In the genomic region with DNA sequence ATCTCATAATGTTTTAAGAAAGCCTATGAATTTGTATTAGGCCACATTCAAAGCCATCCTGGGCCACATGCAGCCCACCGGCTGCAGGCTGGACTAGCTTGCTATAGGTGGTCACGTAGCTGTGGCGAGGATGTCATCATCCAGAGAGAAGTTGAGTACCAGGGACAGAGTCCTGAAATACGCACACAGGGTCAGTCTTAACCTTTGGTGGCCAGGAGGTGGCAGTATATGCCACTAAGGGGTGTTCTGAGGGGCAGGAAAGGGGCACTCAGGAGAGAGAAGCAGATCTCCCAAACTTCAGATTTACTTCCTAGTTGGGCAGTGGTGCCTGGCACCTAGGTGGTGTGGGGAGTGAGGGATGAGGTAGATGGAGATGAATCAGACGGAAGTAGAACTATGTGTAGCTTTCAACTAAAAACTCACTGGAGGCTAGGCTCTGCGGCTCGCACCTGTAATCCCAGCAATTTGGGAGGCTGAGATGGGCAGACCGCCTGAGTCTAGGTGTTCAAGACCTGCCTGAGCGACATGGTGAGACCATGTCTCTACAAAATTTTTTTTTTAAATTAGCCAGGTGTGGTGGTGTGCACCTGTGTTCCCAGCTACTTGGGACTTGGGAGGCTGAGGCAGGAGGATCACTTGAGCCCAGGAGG, we compare ENCODE assay signal across 8 cellular contexts. TPM values are rescaled to one million over a fixed set of nuclear protein-coding genes. Genes with fewer than 3 reads are reported as not detected.
DNase-seq lines count a peak whose midpoint lies in the region; ATAC-seq and TF ChIP-seq lines count a peak whose summit lies in the region.

No MANE protein-coding gene starts in this region.

- H3K4me3 ChIP-seq in CD4-positive, alpha-beta memory T cell (ENCODE audit: low read length in 2 of 2): no peak overlapping the region
- H3K4me3 ChIP-seq in lung (no peak overlapping the region), thoracic aorta (no peak overlapping the region)

- H3K36me3 Mint-ChIP-seq in CD4-positive, alpha-beta memory T cell: no peaks in the 10 kb centered on the region
- H3K36me3 Mint-ChIP-seq in WTC11: no peaks in the 10 kb centered on the region

- no peaks in the 10 kb centered on the region for H3K9me3 ChIP-seq in CD4-positive, alpha-beta memory T cell (ENCODE audit: control insufficient read depth in 1 of 2, low read length in 2 of 2)
- H3K9me3 ChIP-seq in lung (ENCODE audit: control insufficient read depth in 2 of 2, insufficient read depth in 1 of 2, low read length in 1 of 2) (no peaks in the 10 kb centered on the region), thoracic aorta (no peaks in the 10 kb centered on the region)

- intact Hi-C loops in CD4-positive, alpha-beta memory T cell (cut with micrococcal nuclease): loop anchor here (1.0 kb wide), 1 partner anchor 36 kb away; no protein-coding TSS in a partner anchor

- WGBS in lung, 2 donors: 40% methylated on average over 9 of the region's 9 CpGs

- peak; percentile 75 for ATAC-seq in WTC11
- no peak for ATAC-seq in lung (ENCODE audit: insufficient read depth, low FRiP score)
- no peak for ATAC-seq in thoracic aorta (ENCODE audit: insufficient number of reproducible peaks, low FRiP score, low read depth)
- no peak for ATAC-seq in HG02970 (IDR thresholded peaks at IDR 0.05; ENCODE audit: low FRiP score, unreplicated experiment)

- H3K27me3 Mint-ChIP-seq in CD4-positive, alpha-beta memory T cell: peaks cover 22 to 25% of the 10 kb centered on the region in 2 donors
- peaks cover 28% of the 10 kb centered on the region for H3K27me3 Mint-ChIP-seq in WTC11 (ENCODE audit: low read depth)

- H3K4me1 Mint-ChIP-seq in CD4-positive, alpha-beta memory T cell: peaks cover 5 to 20% (median 7%) of the 10 kb centered on the region in 4 donors
- H3K4me1 Mint-ChIP-seq in WTC11: peaks cover 31% of the 10 kb centered on the region

- no peaks in the 10 kb centered on the region for H3K36me3 ChIP-seq in CD4-positive, alpha-beta memory T cell (ENCODE audit: insufficient read depth, low read length)
- no peaks in the 10 kb centered on the region for H3K36me3 ChIP-seq in lung (ENCODE audit: control insufficient read depth in 2 of 2, insufficient read depth in 2 of 2, low read length in 2 of 2)
- no peaks in the 10 kb centered on the region for H3K36me3 ChIP-seq in thoracic aorta

- H3K27ac Mint-ChIP-seq in CD4-positive, alpha-beta memory T cell: peak overlapping the region in 1 of 7 donors; percentile 41
- no peak overlapping the region for H3K27ac Mint-ChIP-seq in WTC11

- no peak overlapping the region for H3K27ac ChIP-seq in CD4-positive, alpha-beta memory T cell (ENCODE audit: low read depth, low read length)
- H3K27ac ChIP-seq in lung (ENCODE audit: low read depth in 1 of 2, low read length in 1 of 2): no peak overlapping the region
- no peak overlapping the region for H3K27ac ChIP-seq in thoracic aorta

- peak; percentile 62 for TF ChIP-seq CTCF in WTC11 (IDR thresholded peaks at IDR 0.05)
- TF ChIP-seq CTCF in lung (IDR thresholded peaks at IDR 0.05; ENCODE audit: control extremely low read depth, extremely low read depth): peak; percentile 74
- peak; percentile 69 for TF ChIP-seq CTCF in thoracic aorta (IDR thresholded peaks at IDR 0.05)

- no peaks in the 10 kb centered on the region for H3K9me3 Mint-ChIP-seq in CD4-positive, alpha-beta memory T cell
- H3K9me3 Mint-ChIP-seq in WTC11: no peaks in the 10 kb centered on the region

- CTCF ChIA-PET in CD4-positive, alpha-beta memory T cell (lab: Charles Lee; ENCODE audit: partially characterized antibody): interaction anchor here (0.7 to 11.5 kb wide), 25 partner anchors 9 to 227 kb away, joined by 3 to 208 read pairs (median 6); no protein-coding TSS in a partner anchor
- CTCF ChIA-PET in WTC11 (lab: Charles Lee): interaction anchor here (0.6 to 24.0 kb wide), 25 partner anchors 9 to 163 kb away, joined by 3 to 613 read pairs (median 6); partner anchors contain the start of genes CDK18 and KLHDC8A

- H3K27me3 ChIP-seq in CD4-positive, alpha-beta memory T cell (ENCODE audit: insufficient read depth, low read length): peaks cover 14% of the 10 kb centered on the region
- H3K27me3 ChIP-seq in lung (ENCODE audit: control insufficient read depth, insufficient read depth) (no peaks in the 10 kb centered on the region), thoracic aorta (replicated peaks; ENCODE audit: insufficient read depth) (no peaks in the 10 kb centered on the region)

- DNase-seq in CD4-positive, alpha-beta memory T cell: peak; percentile 21 to 46 (median 45)
- peak; percentile 72 for DNase-seq in H4 (ENCODE audit: low spot score)
- DNase-seq in NCI-H2196 treated with DMSO at 0.1 percent for 48 hours (lab: John Stamatoyannopoulos, UW; ENCODE audit: unreplicated experiment): peak; percentile 59
- peak; percentile 71 for DNase-seq in WTC11 (ENCODE audit: low spot score)
- peak; percentile 11 for DNase-seq in effector CD4-positive, alpha-beta T cell
- peak; percentile 52 for DNase-seq in lung (ENCODE audit: low spot score)
- no peak for DNase-seq in thoracic aorta (ENCODE audit: low spot score)

- H3K4me1 ChIP-seq in CD4-positive, alpha-beta memory T cell (ENCODE audit: insufficient read depth, low read length): peaks cover 4% of the 10 kb centered on the region
- H3K4me1 ChIP-seq in lung (ENCODE audit: control insufficient read depth in 2 of 2, insufficient read depth in 2 of 2, low read length in 2 of 2): peaks cover 0 to 9% of the 10 kb centered on the region in 2 donors
- peaks cover 10 to 14% of the 10 kb centered on the region in 2 donors for H3K4me1 ChIP-seq in thoracic aorta (ENCODE audit: control insufficient read depth in 1 of 2, low read depth in 2 of 2)

- POLR2A ChIA-PET in CD4-positive, alpha-beta memory T cell (lab: Charles Lee; ENCODE audit: partially characterized antibody): interaction anchor here (1.0 kb wide), 1 partner anchor 36 kb away, joined by 6 read pairs; no protein-coding TSS in a partner anchor
- POLR2A ChIA-PET in WTC11 (lab: Charles Lee): interaction anchor here (1.9 to 2.2 kb wide), 2 partner anchors 36 kb away, joined by 7 to 8 read pairs; no protein-coding TSS in a partner anchor

- H3K4me3 Mint-ChIP-seq in CD4-positive, alpha-beta memory T cell: no peak overlapping the region
- H3K4me3 Mint-ChIP-seq in WTC11: no peak overlapping the region

TF ChIP-seq in WTC11, 78 proteins besides CTCF, POLR2A, EP300 and RAD21 (continues in another document):
- TF ChIP-seq, protein P1, sequence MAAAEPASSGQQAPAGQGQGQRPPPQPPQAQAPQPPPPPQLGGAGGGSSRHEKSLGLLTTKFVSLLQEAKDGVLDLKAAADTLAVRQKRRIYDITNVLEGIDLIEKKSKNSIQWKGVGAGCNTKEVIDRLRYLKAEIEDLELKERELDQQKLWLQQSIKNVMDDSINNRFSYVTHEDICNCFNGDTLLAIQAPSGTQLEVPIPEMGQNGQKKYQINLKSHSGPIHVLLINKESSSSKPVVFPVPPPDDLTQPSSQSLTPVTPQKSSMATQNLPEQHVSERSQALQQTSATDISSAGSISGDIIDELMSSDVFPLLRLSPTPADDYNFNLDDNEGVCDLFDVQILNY (CRISPR knock-in tag; IDR thresholded peaks at IDR 0.05): no peak
- TF ChIP-seq NFE2L1 (CRISPR knock-in tag; IDR thresholded peaks at IDR 0.05) (no peak), OVOL2 (CRISPR knock-in tag; IDR thresholded peaks at IDR 0.05; ENCODE audit: borderline replicate concordance) (no peak), HMGA2 (CRISPR knock-in tag; IDR thresholded peaks at IDR 0.05) (no peak), ESRRA (CRISPR knock-in tag; IDR thresholded peaks at IDR 0.05; ENCODE audit: borderline replicate concordance) (no peak)
- TF ChIP-seq, protein P2, sequence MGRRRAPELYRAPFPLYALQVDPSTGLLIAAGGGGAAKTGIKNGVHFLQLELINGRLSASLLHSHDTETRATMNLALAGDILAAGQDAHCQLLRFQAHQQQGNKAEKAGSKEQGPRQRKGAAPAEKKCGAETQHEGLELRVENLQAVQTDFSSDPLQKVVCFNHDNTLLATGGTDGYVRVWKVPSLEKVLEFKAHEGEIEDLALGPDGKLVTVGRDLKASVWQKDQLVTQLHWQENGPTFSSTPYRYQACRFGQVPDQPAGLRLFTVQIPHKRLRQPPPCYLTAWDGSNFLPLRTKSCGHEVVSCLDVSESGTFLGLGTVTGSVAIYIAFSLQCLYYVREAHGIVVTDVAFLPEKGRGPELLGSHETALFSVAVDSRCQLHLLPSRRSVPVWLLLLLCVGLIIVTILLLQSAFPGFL (CRISPR knock-in tag; IDR thresholded peaks at IDR 0.05; ENCODE audit: borderline replicate concordance): no peak
- TF ChIP-seq, protein P3, sequence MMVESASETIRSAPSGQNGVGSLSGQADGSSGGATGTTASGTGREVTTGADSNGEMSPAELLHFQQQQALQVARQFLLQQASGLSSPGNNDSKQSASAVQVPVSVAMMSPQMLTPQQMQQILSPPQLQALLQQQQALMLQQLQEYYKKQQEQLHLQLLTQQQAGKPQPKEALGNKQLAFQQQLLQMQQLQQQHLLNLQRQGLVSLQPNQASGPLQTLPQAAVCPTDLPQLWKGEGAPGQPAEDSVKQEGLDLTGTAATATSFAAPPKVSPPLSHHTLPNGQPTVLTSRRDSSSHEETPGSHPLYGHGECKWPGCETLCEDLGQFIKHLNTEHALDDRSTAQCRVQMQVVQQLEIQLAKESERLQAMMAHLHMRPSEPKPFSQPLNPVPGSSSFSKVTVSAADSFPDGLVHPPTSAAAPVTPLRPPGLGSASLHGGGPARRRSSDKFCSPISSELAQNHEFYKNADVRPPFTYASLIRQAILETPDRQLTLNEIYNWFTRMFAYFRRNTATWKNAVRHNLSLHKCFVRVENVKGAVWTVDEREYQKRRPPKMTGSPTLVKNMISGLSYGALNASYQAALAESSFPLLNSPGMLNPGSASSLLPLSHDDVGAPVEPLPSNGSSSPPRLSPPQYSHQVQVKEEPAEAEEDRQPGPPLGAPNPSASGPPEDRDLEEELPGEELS (CRISPR knock-in tag; IDR thresholded peaks at IDR 0.05): no peak

RNA-seq across cellular contexts. Expression of gene CDK18, which starts 16.3 kb away (rescaled TPM):
- total RNA-seq in CD4-positive, alpha-beta memory T cell: 1 to 10 TPM in 1 of 2 experiments, under 1 TPM in 1; 0.78 to 1.3 TPM
- under 1 TPM; 0.25 to 0.76 TPM for polyA plus RNA-seq in CD4-positive, alpha-beta memory T cell
- total RNA-seq in H4 (2014; rRNA removed; shearing (Covaris generic)): 0.72 and 4.4 TPM in 2 replicates
- total RNA-seq in WTC11 (2021) (62.1 to 71.9 TPM (median 64.7 TPM) in 3 replicates), lung (10 to 100 TPM; 10.9 to 19.1 TPM), thoracic aorta (10 to 100 TPM; 18.6 to 35.2 TPM)
- polyA plus RNA-seq in lung: 10 to 100 TPM in 1 of 2 donors, 1 to 10 TPM in 1; 9.7 to 21.0 TPM

RNA-seq across cellular contexts. Expression of gene BLACAT1, which starts 32.4 kb away (rescaled TPM):
- under 1 TPM; 0.42 to 0.44 TPM for total RNA-seq in CD4-positive, alpha-beta memory T cell
- not detected for polyA plus RNA-seq in CD4-positive, alpha-beta memory T cell
- total RNA-seq in H4 (2014; rRNA removed; shearing (Covaris generic)): 0.66 and 0.89 TPM in 2 replicates
- total RNA-seq in WTC11 (2021) (5.2 to 9.8 TPM (median 5.3 TPM) in 3 replicates), lung (under 1 TPM; 0.55 to 0.74 TPM), thoracic aorta (not detected)
- under 1 TPM; 0.35 to 0.61 TPM for polyA plus RNA-seq in lung
